Comparison of ENCODE assay signal across 25 cellular contexts in the genomic region with DNA sequence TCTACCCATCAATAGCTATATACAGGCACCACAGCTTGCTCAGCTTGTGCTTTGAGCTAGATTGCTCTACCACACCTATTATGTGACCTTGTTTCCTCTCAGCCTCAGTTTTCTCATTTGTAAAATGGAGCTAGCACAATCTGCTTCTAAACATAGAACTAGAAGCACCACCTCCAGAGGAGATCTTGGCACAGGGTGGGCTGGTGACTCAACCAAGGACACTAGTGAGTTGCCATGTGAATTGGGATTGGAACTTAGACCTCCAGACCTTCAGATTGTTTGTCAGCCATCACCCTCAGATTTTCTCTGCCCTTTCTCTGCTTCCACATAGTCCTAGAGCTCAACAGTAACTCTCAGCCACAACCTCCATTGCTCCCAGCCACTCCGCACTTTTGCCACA. TPM values are rescaled to one million over a fixed set of nuclear protein-coding genes. Genes with fewer than 3 reads are reported as not detected.
"Had no signal": no experiment of that assay in that cellular context is flagged by ENCODE, and none has a peak within 500 bp of the region (broad histone marks: within the 10 kb centered on the region; RNA-seq: fewer than 3 reads in every experiment).

No MANE protein-coding gene starts in this region.

- H3K4me3 Mint-ChIP-seq: activated naive CD8-positive, alpha-beta T cell treated with anti-CD3 and anti-CD28 coated beads for 36 hours; activated T-cell treated with anti-CD3 and anti-CD28 coated beads, Interleukin-2, amount 50 U/mL, for 24 hours; effector memory CD8-positive, alpha-beta T cell had no signal

- H3K36me3 ChIP-seq: esophagus muscularis mucosa, lower lobe of right lung, spleen, upper lobe of right lung had no signal

- H3K36me3 Mint-ChIP-seq: brain, naive B cell had no signal

- ATAC-seq: activated T-helper 17 cell treated with anti-CD3 and anti-CD28 coated beads, Interleukin-2, amount 50 U/mL, for 72 hours; effector memory CD8-positive, alpha-beta T cell; left lobe of liver; lower lobe of right lung; upper lobe of right lung had no signal

- H3K9me3 Mint-ChIP-seq: activated naive CD8-positive, alpha-beta T cell treated with anti-CD3 and anti-CD28 coated beads for 36 hours; activated T-cell treated with anti-CD3 and anti-CD28 coated beads, Interleukin-2, amount 50 U/mL, for 24 hours; activated T-helper 17 cell treated with anti-CD3 and anti-CD28 coated beads, Interleukin-2, amount 50 U/mL, for 72 hours; brain; effector memory CD8-positive, alpha-beta T cell; naive B cell had no signal

- H3K27me3 ChIP-seq: esophagus muscularis mucosa, spleen, upper lobe of right lung had no signal

- H3K27ac ChIP-seq: esophagus muscularis mucosa, lower lobe of right lung, spleen, upper lobe of right lung had no signal

- DNase-seq: activated CD4-positive, alpha-beta T cell treated with anti-CD3 and anti-CD28 coated beads for 1 hour; activated CD4-positive, alpha-beta T cell treated with anti-CD3 and anti-CD28 coated beads, Interleukin-2, amount 50 U/mL, for 1 hour; activated CD8-positive, alpha-beta memory T cell treated with anti-CD3 and anti-CD28 coated beads for 24 hours; activated CD8-positive, alpha-beta memory T cell treated with anti-CD3 and anti-CD28 coated beads, Interleukin-2, amount 50 U/mL, for 4 hours; activated naive CD8-positive, alpha-beta T cell treated with anti-CD3 and anti-CD28 coated beads for 36 hours; activated T-cell treated with anti-CD3 and anti-CD28 coated beads, Interleukin-2, amount 50 U/mL, for 24 hours; anterior cingulate cortex; caudate nucleus; effector memory CD8-positive, alpha-beta T cell; lower lobe of right lung; mesendoderm; naive B cell; spleen; stimulated activated CD4-positive, alpha-beta T cell treated with anti-CD3 and anti-CD28 coated beads, Interleukin-4, amount 100 ng/mL, for 1 hour; stimulated activated naive CD4-positive, alpha-beta T cell treated with Interleukin-2 at 50 U/mL for 16 hours; T-helper 1 cell; upper lobe of right lung had no signal

- H3K27me3 Mint-ChIP-seq: activated naive CD8-positive, alpha-beta T cell treated with anti-CD3 and anti-CD28 coated beads for 36 hours; activated T-cell treated with anti-CD3 and anti-CD28 coated beads, Interleukin-2, amount 50 U/mL, for 24 hours; activated T-helper 17 cell treated with anti-CD3 and anti-CD28 coated beads, Interleukin-2, amount 50 U/mL, for 72 hours had no signal

- H3K4me3 ChIP-seq: esophagus muscularis mucosa, lower lobe of right lung, spleen, upper lobe of right lung had no signal

- FAIRE-seq: endothelial cell of umbilical vein, keratinocyte, TTC549 had no signal

- H3K27ac Mint-ChIP-seq: activated naive CD8-positive, alpha-beta T cell treated with anti-CD3 and anti-CD28 coated beads for 36 hours; activated T-cell treated with anti-CD3 and anti-CD28 coated beads, Interleukin-2, amount 50 U/mL, for 24 hours had no signal

- H3K9me3 ChIP-seq: esophagus muscularis mucosa, lower lobe of right lung, spleen, upper lobe of right lung had no signal

RNA-seq across cellular contexts. Expression of a gene that starts 7.1 kb away (rescaled TPM):
- total RNA-seq: endothelial cell of umbilical vein, posterior vena cava had no signal
